9 cellular contexts compared by ENCODE assay signal in the genomic region with DNA sequence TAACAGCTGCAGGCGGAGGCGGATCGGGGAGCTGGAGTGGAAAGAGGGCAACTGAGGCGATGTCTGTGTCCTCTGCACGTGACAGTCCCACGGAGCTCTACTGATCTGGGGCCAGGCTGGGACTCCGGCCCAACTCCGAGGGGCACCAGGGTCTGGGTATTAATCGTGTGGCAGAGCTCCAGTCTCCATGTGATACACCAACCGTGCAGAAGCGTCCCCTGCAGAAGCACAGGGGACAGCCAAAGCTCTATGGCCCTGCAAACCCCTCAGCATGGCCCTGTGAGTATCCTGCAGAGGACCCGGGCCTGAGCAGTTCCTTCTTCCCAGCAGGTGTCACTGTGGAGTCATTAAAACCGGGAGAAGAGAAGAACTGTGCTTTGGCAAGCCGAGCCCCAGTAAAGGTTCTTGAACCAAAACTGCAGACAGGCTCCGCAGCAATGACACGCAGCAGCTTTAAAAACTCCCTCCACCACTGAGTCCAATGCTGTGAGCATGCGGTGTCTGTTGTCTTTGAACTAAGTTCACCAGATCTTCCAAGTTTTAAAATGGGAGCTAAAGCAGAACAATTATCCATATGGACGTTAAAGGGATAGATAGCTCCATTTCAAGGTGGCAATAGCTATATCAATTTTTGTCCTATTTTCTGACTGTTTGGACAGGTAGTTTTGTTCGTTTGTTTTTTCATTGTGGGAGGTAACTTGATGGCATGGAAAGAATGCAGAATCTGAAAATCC.
A peak's percentile ranks its signal among the peaks of the same experiment; 100 is the strongest.
DNase-seq lines count a peak whose midpoint lies in the region; ATAC-seq, FAIRE-seq and TF ChIP-seq lines count a peak whose summit lies in the region.
"Had no signal": no experiment of that assay in that cellular context is flagged by ENCODE, and none has a peak within 500 bp of the region (broad histone marks: within the 10 kb centered on the region; RNA-seq: fewer than 3 reads in every experiment).

No MANE protein-coding gene starts in this region.

- peak; percentile 55 to 70 for TF ChIP-seq RAD21 in K562 (CRISPR knock-in tag; conservative IDR thresholded peaks at IDR 0.05 in 1 of 2, IDR thresholded peaks at IDR 0.05 in 1 of 2)

- intact Hi-C loops in K562 (cut with micrococcal nuclease), result loop anchor here (2.0 to 10.0 kb wide), 3 partner anchors 32 to 320 kb away; no protein-coding TSS in a partner anchor

- no peaks in the 10 kb centered on the region for H3K36me3 ChIP-seq in K562 (ENCODE audit: control insufficient read depth, insufficient read depth, low read length)

- WGBS in K562 (ENCODE audit: insufficient coverage, low coverage, missing lambda C conversion rate), result 16% methylated on average over 19 of the region's 19 CpGs

- POLR2A ChIA-PET in K562 (lab: Yijun Ruan, JAX), result no interaction called here

- no peak overlapping the region for H3K9ac ChIP-seq in K562 (ENCODE audit: insufficient read depth in 1 of 2, low read depth in 2 of 2, low read length in 2 of 2)

- CTCF ChIA-PET in K562 (lab: Yijun Ruan, JAX; ENCODE audit: low intra/inter-chr PET ratio), result interaction anchor here (0.7 kb wide), 1 partner anchor 365 kb away, joined by 3 read pairs; no protein-coding TSS in a partner anchor

- H3K27me3 ChIP-seq in K562 (ENCODE audit: control insufficient read depth in 2 of 2, insufficient read depth in 2 of 2, low read length in 2 of 2), result peaks cover 0 to 11% of the 10 kb centered on the region in 2 experiments; a peak in 2 of 5 replicates

- TF ChIP-seq CTCF in K562 (IDR thresholded peaks at IDR 0.05 in 2 of 3, conservative IDR thresholded peaks at IDR 0.05 in 1 of 3; ENCODE audit: insufficient read depth in 2 of 3, low read depth in 1 of 3, low read length in 3 of 3), result peak; percentile 58 to 73 (median 69)

- no peak overlapping the region for H3K27ac ChIP-seq in K562 (ENCODE audit: extremely low read depth, low read depth, low read length)

- peak; percentile 82 for FAIRE-seq in K562 (lab: Jason Lieb, UNC)

- H4K20me1 ChIP-seq in K562 (replicated peaks; ENCODE audit: control insufficient read depth, insufficient read depth, low read length), result no peaks in the 10 kb centered on the region

- no peak overlapping the region for H3K4me2 ChIP-seq in K562 (ENCODE audit: insufficient read depth, low read length)

- H3K4me3 ChIP-seq in K562, result no peak overlapping the region

- no peak overlapping the region for H2AFZ ChIP-seq in K562 (ENCODE audit: low read depth, low read length)

- ATAC-seq in GM18907 (IDR thresholded peaks at IDR 0.05; ENCODE audit: unreplicated experiment) (peak; percentile 83), HG03432 (IDR thresholded peaks at IDR 0.05; ENCODE audit: unreplicated experiment) (peak; percentile 80), K562 (peak; percentile 98)
- ATAC-seq: T-cell had no signal

- no peaks in the 10 kb centered on the region for H3K79me2 ChIP-seq in K562 (ENCODE audit: control insufficient read depth, insufficient read depth, low read length)

- no peak for TF ChIP-seq POLR2A in K562 (conservative IDR thresholded peaks at IDR 0.05)

- no peak for TF ChIP-seq EP300 in K562 (IDR thresholded peaks at IDR 0.05; ENCODE audit: low read length)

- no peaks in the 10 kb centered on the region; a peak in 1 of 5 replicates for H3K4me1 ChIP-seq in K562 (replicated peaks in 1 of 2; ENCODE audit: control insufficient read depth in 2 of 2, insufficient read depth in 2 of 2, low read length in 2 of 2)

- BruUV-seq in K562 (replicated peaks; lab: Mats Ljungman, UMichigan), result no TSS peak

- H3K9me3 ChIP-seq in K562 (replicated peaks; ENCODE audit: control insufficient read depth, insufficient read depth, low read depth, low read length), result no peaks in the 10 kb centered on the region

- peak; percentile 8 for DNase-seq in CMK (ENCODE audit: low read depth)
- DNase-seq in NOMO-1 treated with DMSO at 0.1 percent for 48 hours (lab: John Stamatoyannopoulos, UW; ENCODE audit: unreplicated experiment), result peak; percentile 57
- peak; percentile 35 to 63 (median 47) for DNase-seq in K562 (ENCODE audit: extremely low read depth in 1 of 4, low spot score in 3 of 4)
- peak; percentile 61 for DNase-seq in iris pigment epithelial cell (ENCODE audit: low read depth)
- DNase-seq in stimulated activated CD4-positive, alpha-beta T cell treated with anti-CD3 and anti-CD28 coated beads, Interleukin-2, amount 100 ng/mL, for 48 hours, result peak; percentile 20 to 25
- no peak for DNase-seq in mesenteric fat pad (ENCODE audit: low spot score)

- no peaks in the 10 kb centered on the region for H3K9me1 ChIP-seq in K562 (ENCODE audit: control insufficient read depth, insufficient read depth, low read length)

- in situ Hi-C loops in K562 (cut with MboI), result no loop called here

TF ChIP-seq in K562, 482 proteins besides CTCF, POLR2A, EP300 and RAD21:
- 0 out of 2 replicates have a peak, but pooled peaks have one; percentile 46 for TF ChIP-seq SMC3 (conservative IDR thresholded peaks at IDR 0.05; ENCODE audit: insufficient read depth, low read depth, low read length)
- TF ChIP-seq, protein P1, sequence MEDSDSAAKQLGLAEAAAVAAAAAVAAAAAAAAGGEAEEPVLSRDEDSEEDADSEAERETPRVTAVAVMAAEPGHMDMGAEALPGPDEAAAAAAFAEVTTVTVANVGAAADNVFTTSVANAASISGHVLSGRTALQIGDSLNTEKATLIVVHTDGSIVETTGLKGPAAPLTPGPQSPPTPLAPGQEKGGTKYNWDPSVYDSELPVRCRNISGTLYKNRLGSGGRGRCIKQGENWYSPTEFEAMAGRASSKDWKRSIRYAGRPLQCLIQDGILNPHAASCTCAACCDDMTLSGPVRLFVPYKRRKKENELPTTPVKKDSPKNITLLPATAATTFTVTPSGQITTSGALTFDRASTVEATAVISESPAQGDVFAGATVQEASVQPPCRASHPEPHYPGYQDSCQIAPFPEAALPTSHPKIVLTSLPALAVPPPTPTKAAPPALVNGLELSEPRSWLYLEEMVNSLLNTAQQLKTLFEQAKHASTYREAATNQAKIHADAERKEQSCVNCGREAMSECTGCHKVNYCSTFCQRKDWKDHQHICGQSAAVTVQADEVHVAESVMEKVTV (CRISPR knock-in tag; IDR thresholded peaks at IDR 0.05), result 0 out of 2 replicates have a peak, but pooled peaks have one; percentile 17
- no peak for TF ChIP-seq NCOA6 (IDR thresholded peaks at IDR 0.05)
- no peak for TF ChIP-seq HLTF (IDR thresholded peaks at IDR 0.05)
